In genomic region chr14:74389980-74390379, GRCh38 we compare ENCODE assay signal across 1 cellular context.
TF ChIP-seq lines count a peak whose summit lies in the region.

No MANE protein-coding gene starts in this region.

TF ChIP-seq in GM23338, 12 proteins besides CTCF, POLR2A, EP300 and RAD21 (continued from another document):
- TF ChIP-seq ZNF462 (CRISPR knock-in tag; IDR thresholded peaks at IDR 0.05) (no peak), ZNF114 (CRISPR knock-in tag; IDR thresholded peaks at IDR 0.05) (no peak), EZH2phosphoT487 (IDR thresholded peaks at IDR 0.05; ENCODE audit: unreplicated experiment) (no peak)
